ENCODE assay signal across 1 cellular context in the genomic region with DNA sequence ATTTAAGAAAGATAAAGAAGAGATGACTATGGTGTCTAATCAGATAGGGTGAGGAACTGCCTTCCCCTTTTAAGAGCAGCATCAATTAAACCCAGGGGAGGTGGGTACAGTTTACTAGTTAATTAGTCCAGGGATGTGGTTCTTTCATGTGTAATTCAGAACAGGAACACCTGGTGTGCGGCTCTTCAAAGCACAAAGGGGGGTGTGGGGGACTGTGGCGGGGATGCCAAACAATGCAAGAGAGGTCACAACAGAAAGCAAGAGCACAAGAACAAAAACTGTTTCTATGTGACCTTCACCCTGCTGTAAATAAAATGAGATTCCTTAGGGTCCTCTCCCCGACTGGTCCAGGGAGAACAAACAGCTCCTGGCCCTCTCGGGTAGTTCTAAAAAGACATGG.
TF ChIP-seq lines count a peak whose summit lies in the region.

No MANE protein-coding gene starts in this region.

TF ChIP-seq in GM12878, 131 proteins besides CTCF, POLR2A, EP300 and RAD21 (continued from another document):
- TF ChIP-seq, protein P1, sequence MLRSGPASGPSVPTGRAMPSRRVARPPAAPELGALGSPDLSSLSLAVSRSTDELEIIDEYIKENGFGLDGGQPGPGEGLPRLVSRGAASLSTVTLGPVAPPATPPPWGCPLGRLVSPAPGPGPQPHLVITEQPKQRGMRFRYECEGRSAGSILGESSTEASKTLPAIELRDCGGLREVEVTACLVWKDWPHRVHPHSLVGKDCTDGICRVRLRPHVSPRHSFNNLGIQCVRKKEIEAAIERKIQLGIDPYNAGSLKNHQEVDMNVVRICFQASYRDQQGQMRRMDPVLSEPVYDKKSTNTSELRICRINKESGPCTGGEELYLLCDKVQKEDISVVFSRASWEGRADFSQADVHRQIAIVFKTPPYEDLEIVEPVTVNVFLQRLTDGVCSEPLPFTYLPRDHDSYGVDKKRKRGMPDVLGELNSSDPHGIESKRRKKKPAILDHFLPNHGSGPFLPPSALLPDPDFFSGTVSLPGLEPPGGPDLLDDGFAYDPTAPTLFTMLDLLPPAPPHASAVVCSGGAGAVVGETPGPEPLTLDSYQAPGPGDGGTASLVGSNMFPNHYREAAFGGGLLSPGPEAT (IDR thresholded peaks at IDR 0.05; ENCODE audit: low read depth), result no peak
- TF ChIP-seq, protein P2, sequence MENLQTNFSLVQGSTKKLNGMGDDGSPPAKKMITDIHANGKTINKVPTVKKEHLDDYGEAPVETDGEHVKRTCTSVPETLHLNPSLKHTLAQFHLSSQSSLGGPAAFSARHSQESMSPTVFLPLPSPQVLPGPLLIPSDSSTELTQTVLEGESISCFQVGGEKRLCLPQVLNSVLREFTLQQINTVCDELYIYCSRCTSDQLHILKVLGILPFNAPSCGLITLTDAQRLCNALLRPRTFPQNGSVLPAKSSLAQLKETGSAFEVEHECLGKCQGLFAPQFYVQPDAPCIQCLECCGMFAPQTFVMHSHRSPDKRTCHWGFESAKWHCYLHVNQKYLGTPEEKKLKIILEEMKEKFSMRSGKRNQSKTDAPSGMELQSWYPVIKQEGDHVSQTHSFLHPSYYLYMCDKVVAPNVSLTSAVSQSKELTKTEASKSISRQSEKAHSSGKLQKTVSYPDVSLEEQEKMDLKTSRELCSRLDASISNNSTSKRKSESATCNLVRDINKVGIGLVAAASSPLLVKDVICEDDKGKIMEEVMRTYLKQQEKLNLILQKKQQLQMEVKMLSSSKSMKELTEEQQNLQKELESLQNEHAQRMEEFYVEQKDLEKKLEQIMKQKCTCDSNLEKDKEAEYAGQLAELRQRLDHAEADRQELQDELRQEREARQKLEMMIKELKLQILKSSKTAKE (IDR thresholded peaks at IDR 0.05; ENCODE audit: low read depth, poor library complexity, severe bottlenecking), result no peak
